ENCODE assay signal across 8 cellular contexts in the genomic region with DNA sequence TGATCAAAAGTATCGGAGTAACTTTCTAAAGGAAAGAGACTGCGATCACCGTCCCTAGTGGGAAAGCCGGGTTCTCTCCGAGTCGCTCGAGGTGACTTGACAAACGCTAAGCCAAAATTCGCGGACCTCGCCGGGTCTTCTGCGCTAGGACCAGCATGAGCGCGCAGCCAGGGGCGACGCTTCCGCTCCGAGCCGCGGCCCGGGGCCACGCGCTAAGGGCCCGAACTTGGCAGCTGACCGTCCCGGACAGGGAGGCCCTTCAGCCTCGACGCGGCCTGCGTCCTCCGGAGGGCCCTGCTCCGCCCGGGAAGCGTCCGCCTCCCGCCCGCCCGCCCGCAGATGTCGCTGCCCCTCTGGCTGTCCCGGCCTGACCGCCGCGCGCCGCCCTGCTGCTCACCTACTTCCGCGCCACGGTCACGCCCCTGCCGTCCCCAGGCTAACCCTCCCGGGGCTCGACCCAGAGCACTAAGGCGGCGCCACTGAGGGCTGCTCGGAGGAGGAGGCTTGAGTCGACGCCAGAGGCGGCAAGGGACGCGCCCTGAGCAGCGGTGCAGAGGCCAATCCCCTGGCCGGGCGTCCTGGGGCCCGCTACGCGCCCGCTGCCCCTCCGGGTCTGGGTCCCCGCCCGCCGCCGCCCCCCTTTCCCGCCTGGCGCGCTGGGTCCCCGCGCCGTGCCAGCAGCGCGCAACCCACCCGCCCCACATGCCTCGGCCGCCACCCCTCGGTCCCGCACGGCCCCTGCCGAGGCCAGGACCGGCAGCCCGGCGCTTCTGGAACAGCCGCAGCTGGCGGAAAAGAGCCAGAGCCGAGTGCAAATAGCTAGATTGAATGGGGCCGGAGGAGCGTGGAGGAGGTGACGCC. TPM values are rescaled to one million over a fixed set of nuclear protein-coding genes. Genes with fewer than 3 reads are reported as not detected.
DNase-seq lines count a peak whose midpoint lies in the region; ATAC-seq, FAIRE-seq and TF ChIP-seq lines count a peak whose summit lies in the region.

No MANE protein-coding gene starts in this region.

- 0 to 1% methylated on average over 60 to 98 of the region's 98 CpGs for WGBS in pancreas, 2 donors
- 1% methylated on average over 16 to 24 of the region's 98 CpGs for WGBS in tibial nerve, 2 donors

- no peak for FAIRE-seq in pancreas (lab: Jason Lieb, UNC)

- H3K4me3 Mint-ChIP-seq in glutamatergic neuron (ENCODE audit: unreplicated experiment): peak overlapping the region; percentile 91

- H3K36me3 ChIP-seq in DND-41 (ENCODE audit: insufficient read depth, low read length) (peaks cover 2% of the 10 kb centered on the region; the same call in 1 of the 2 replicates), SJCRH30 (no peaks in the 10 kb centered on the region), pancreas (peaks cover 0 to 5% (median 0%) of the 10 kb centered on the region in 3 donors), tibial nerve (no peaks in the 10 kb centered on the region)

- TF ChIP-seq EP300 in tibial nerve (IDR thresholded peaks at IDR 0.05): peak in 1 of 2 donors; percentile 20

- peaks cover 7% of the 10 kb centered on the region for H3K27me3 Mint-ChIP-seq in glutamatergic neuron (ENCODE audit: unreplicated experiment)

- H4K20me1 ChIP-seq in DND-41 (ENCODE audit: insufficient read depth, low read length): peaks cover 4% of the 10 kb centered on the region; the same call in 1 of the 2 replicates

- H3K27me3 ChIP-seq in DND-41 (ENCODE audit: insufficient read depth, low read length, poor library complexity) (no peaks in the 10 kb centered on the region), SJCRH30 (no peaks in the 10 kb centered on the region), pancreas (no peaks in the 10 kb centered on the region), tibial nerve (no peaks in the 10 kb centered on the region)

- TF ChIP-seq CTCF in DND-41 (IDR thresholded peaks at IDR 0.05; ENCODE audit: borderline replicate concordance, extremely low read depth, low read length, poor library complexity, severe bottlenecking) (peak; percentile 41), glutamatergic neuron (IDR thresholded peaks at IDR 0.05; ENCODE audit: partially characterized antibody, unreplicated experiment) (no peak), pancreas (IDR thresholded peaks at IDR 0.05) (peak in 1 of 4 donors; percentile 13), tibial nerve (IDR thresholded peaks at IDR 0.05) (peak in 4 of 5 experiments; percentile 11 to 27 (median 18))

- H3K9ac ChIP-seq in DND-41 (ENCODE audit: low read depth, low read length): peak overlapping the region; percentile 65

- DNase-seq in DND-41 (peak; percentile 64), KBM-7 (peak; percentile 67), SJCRH30 (peak; percentile 85 to 86), glutamatergic neuron (peak; percentile 88), pancreas (peak; percentile 87 to 96 (median 92)), tibial nerve (ENCODE audit: low spot score in 2 of 2) (peak; percentile 71 to 76)
- peak; percentile 38 to 65 (median 46) for DNase-seq in activated naive CD4-positive, alpha-beta T cell (lab: John Stamatoyannopoulos, UW)

- in situ Hi-C loops in KBM-7 (cut with MboI; ENCODE audit: low pct_unique_long_range_greater_than_20kb, low sequenced_read_pairs): no loop called here

- H3K36me3 Mint-ChIP-seq in glutamatergic neuron (ENCODE audit: unreplicated experiment): peaks cover 14% of the 10 kb centered on the region

- H2AFZ ChIP-seq in DND-41 (ENCODE audit: low read depth, low read length): peak overlapping the region; percentile 78

- intact Hi-C loops in pancreas (cut with DNase I): no loop called here

- TF ChIP-seq POLR2A in tibial nerve (IDR thresholded peaks at IDR 0.05): no peak

- H3K27ac ChIP-seq in DND-41 (ENCODE audit: low read length) (peak overlapping the region; percentile 94), SJCRH30 (peak overlapping the region; percentile 95), pancreas (peak overlapping the region; percentile 99), tibial nerve (peak overlapping the region; percentile 98 to 99 (median 98))

- peaks cover 21% of the 10 kb centered on the region for H3K4me1 Mint-ChIP-seq in glutamatergic neuron (ENCODE audit: low read depth, unreplicated experiment)

- peaks cover 6% of the 10 kb centered on the region for H3K9me3 Mint-ChIP-seq in glutamatergic neuron (ENCODE audit: unreplicated experiment)

- peak overlapping the region; percentile 76 for H3K4me2 ChIP-seq in DND-41 (ENCODE audit: insufficient read depth, low read length)

- peaks cover 14% of the 10 kb centered on the region for H3K79me2 ChIP-seq in DND-41 (ENCODE audit: insufficient read depth, low read length)

- peak overlapping the region; percentile 76 for H3K27ac Mint-ChIP-seq in glutamatergic neuron (ENCODE audit: unreplicated experiment)

- H3K4me1 ChIP-seq in DND-41 (ENCODE audit: insufficient read depth, low read length) (peaks cover 33% of the 10 kb centered on the region), SJCRH30 (no peaks in the 10 kb centered on the region), pancreas (peaks cover 0 to 11% (median 0%) of the 10 kb centered on the region in 3 donors), tibial nerve (peaks cover 0 to 20% (median 10%) of the 10 kb centered on the region in 4 donors)

- ATAC-seq in DND-41 (ENCODE audit: insufficient read depth, low read depth): peak; percentile 32
- peak; percentile 50 for ATAC-seq in GM21529 (IDR thresholded peaks at IDR 0.05; ENCODE audit: unreplicated experiment)
- peak; percentile 68 to 80 (median 78) for ATAC-seq in pancreas

- H3K4me3 ChIP-seq in DND-41 (ENCODE audit: low read depth in 1 of 2, low read length in 2 of 2) (peak overlapping the region; percentile 17 to 60; a peak in 3 of 4 replicates), SJCRH30 (peak overlapping the region; percentile 72), pancreas (peak overlapping the region; percentile 36 to 66 (median 66)), tibial nerve (peak overlapping the region; percentile 60 to 81 (median 73))

- H3K9me3 ChIP-seq in DND-41 (ENCODE audit: insufficient read depth, low read length, severe bottlenecking) (no peaks in the 10 kb centered on the region), SJCRH30 (replicated peaks) (no peaks in the 10 kb centered on the region), pancreas (no peaks in the 10 kb centered on the region), tibial nerve (no peaks in the 10 kb centered on the region)

RNA-seq across cellular contexts. Expression of a gene that starts 0.9 kb away (rescaled TPM):
- 11.4 and 12.1 TPM in 2 replicates for total RNA-seq in SJCRH30 (2014; rRNA removed; shearing (Covaris generic))
- total RNA-seq in glutamatergic neuron (ENCODE audit: unreplicated experiment) (21.5 TPM), pancreas (10 to 100 TPM in 4 of 6 donors, 1 to 10 TPM in 2; 6.3 to 14.5 (median 10.6) TPM), tibial nerve (1 to 10 TPM; 3.8 to 7.3 (median 4.4) TPM)
- polyA plus RNA-seq in pancreas: 1 to 10 TPM; 4.7 to 8.4 TPM

Comparison
In these comparisons a context has a peak if more than half of its experiments do, and no peak if none do; other contexts are left out.
1. Peak in every context shown above with its lines: DNase-seq, ATAC-seq, H3K4me3 ChIP-seq and H3K27ac ChIP-seq.